In the genomic region with DNA sequence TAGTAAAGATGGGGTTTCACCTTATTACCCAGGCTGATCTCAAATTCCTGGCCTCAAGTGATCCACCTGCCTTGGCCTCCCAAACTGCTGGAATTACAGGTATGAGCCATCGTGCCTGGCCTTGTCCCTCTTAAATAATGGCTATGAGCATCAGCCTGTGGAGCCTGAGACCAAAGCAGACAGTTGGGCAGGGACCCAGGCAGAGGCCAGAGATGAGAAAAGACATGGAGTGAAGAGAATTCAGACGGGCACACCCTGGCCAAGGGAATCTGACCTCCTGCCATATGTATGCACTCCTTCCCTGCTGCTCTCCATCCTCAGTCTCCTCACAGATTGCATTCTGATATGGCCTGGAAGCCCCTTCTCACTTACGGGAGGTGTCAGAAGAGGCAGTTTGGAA, we compare ENCODE assay signal across 26 cellular contexts.
DNase-seq lines count a peak whose midpoint lies in the region; ATAC-seq, FAIRE-seq and TF ChIP-seq lines count a peak whose summit lies in the region.
"Had no signal": no experiment of that assay in that cellular context is flagged by ENCODE, and none has a peak within 500 bp of the region (broad histone marks: within the 10 kb centered on the region; RNA-seq: fewer than 3 reads in every experiment).

No MANE protein-coding gene starts in this region.

- H3T11ph ChIP-seq in H9 (ENCODE audit: low read length): no peak overlapping the region

- H4K8ac ChIP-seq in H9 (replicated peaks; ENCODE audit: insufficient read length, low read depth, low read length): no peak overlapping the region

- TF ChIP-seq POLR2A in esophagus muscularis mucosa (IDR thresholded peaks at IDR 0.05; ENCODE audit: low read depth) (no peak), GM12892 (IDR thresholded peaks at IDR 0.05; ENCODE audit: low read depth, low read length) (no peak)

- H4K91ac ChIP-seq in H9 (ENCODE audit: insufficient read length, low read depth, low read length): no peak overlapping the region

- no peak overlapping the region for H3K9ac ChIP-seq in H9 (ENCODE audit: extremely low read depth, insufficient read length, low read length)
- H3K9ac ChIP-seq: BLaER1 had no signal

- no peak overlapping the region for H3K18ac ChIP-seq in H9 (ENCODE audit: insufficient read length, low read depth, low read length)

- no peaks in the 10 kb centered on the region for H3K23me2 ChIP-seq in H9 (ENCODE audit: insufficient read length, low read depth, low read length, poor library complexity, severe bottlenecking)

- intact Hi-C loops in esophagus muscularis mucosa (cut with DNase I) (no loop called here), mucosa of descending colon (cut with DNase I, micrococcal nuclease) (no loop called here)

- H2BK15ac ChIP-seq in H9 (ENCODE audit: low read depth, low read length): no peak overlapping the region

- TF ChIP-seq CTCF in H9 (conservative IDR thresholded peaks at IDR 0.05) (no peak), esophagus muscularis mucosa (IDR thresholded peaks at IDR 0.05) (no peak), osteocyte (IDR thresholded peaks at IDR 0.05) (no peak), mucosa of descending colon (IDR thresholded peaks at IDR 0.05) (no peak)

- H3K4me1 ChIP-seq in H9 (ENCODE audit: insufficient read depth, low read length) (no peaks in the 10 kb centered on the region), esophagus muscularis mucosa (no peaks in the 10 kb centered on the region), mucosa of descending colon (ENCODE audit: low read depth) (no peaks in the 10 kb centered on the region)
- H3K4me1 ChIP-seq: BE2C, BLaER1 had no signal

- H4K5ac ChIP-seq in H9 (ENCODE audit: insufficient read length, low read depth, low read length): no peak overlapping the region

- H3K4me3 Mint-ChIP-seq in H9: no peak overlapping the region
- no peak overlapping the region for H3K4me3 Mint-ChIP-seq in osteocyte (ENCODE audit: unreplicated experiment)
- H3K4me3 Mint-ChIP-seq: CD14-positive monocyte; CD4-positive, alpha-beta memory T cell; CD4-positive, CD25-positive, alpha-beta regulatory T cell; CD8-positive, alpha-beta memory T cell had no signal

- H4K20me1 ChIP-seq in H9 (ENCODE audit: control insufficient read depth, insufficient read depth, insufficient read length): no peaks in the 10 kb centered on the region
- H4K20me1 ChIP-seq: BLaER1 had no signal

- H3K9me3 Mint-ChIP-seq in H9 (no peaks in the 10 kb centered on the region), osteocyte (ENCODE audit: unreplicated experiment) (peaks cover 25% of the 10 kb centered on the region)

- H3K4ac ChIP-seq in H9 (ENCODE audit: low read depth, low read length): no peak overlapping the region

- FAIRE-seq in GM12892 (lab: Jason Lieb, UNC): no peak
- FAIRE-seq: A204.1, GM12878 had no signal

- H2AK5ac ChIP-seq in H9 (ENCODE audit: insufficient read length, low read length): no peak overlapping the region

- ATAC-seq in mucosa of descending colon: no peak
- ATAC-seq in GM19023 (IDR thresholded peaks at IDR 0.05; ENCODE audit: unreplicated experiment): no peak
- ATAC-seq: GM12878 had no signal

- no peak overlapping the region for H2BK120ac ChIP-seq in H9 (ENCODE audit: low read depth, low read length, poor library complexity, severe bottlenecking)

- no peak overlapping the region for H2BK5ac ChIP-seq in H9 (ENCODE audit: insufficient read length, low read length)

- H2BK12ac ChIP-seq in H9 (ENCODE audit: insufficient read length, low read depth, low read length): no peak overlapping the region

- H3K9me3 ChIP-seq in H9 (ENCODE audit: control insufficient read depth, low read depth, low read length): no peaks in the 10 kb centered on the region
- H3K9me3 ChIP-seq in esophagus muscularis mucosa: no peaks in the 10 kb centered on the region
- H3K9me3 ChIP-seq in mucosa of descending colon: no peaks in the 10 kb centered on the region
- H3K9me3 ChIP-seq: BE2C, BLaER1 had no signal

- peaks cover 23% of the 10 kb centered on the region for H3K27me3 Mint-ChIP-seq in H9 (ENCODE audit: low read depth)
- H3K27me3 Mint-ChIP-seq in osteocyte (ENCODE audit: unreplicated experiment): no peaks in the 10 kb centered on the region
- H3K27me3 Mint-ChIP-seq: CD4-positive, alpha-beta memory T cell; CD4-positive, CD25-positive, alpha-beta regulatory T cell; CD8-positive, alpha-beta memory T cell had no signal

- H3K27ac ChIP-seq in H9 (ENCODE audit: insufficient read length, low read depth, low read length): no peak overlapping the region
- no peak overlapping the region for H3K27ac ChIP-seq in esophagus muscularis mucosa (replicated peaks in 1 of 4)
- H3K27ac ChIP-seq: BLaER1 had no signal

- H3K27ac Mint-ChIP-seq in H9 (no peak overlapping the region), osteocyte (ENCODE audit: unreplicated experiment) (no peak overlapping the region)
- H3K27ac Mint-ChIP-seq: CD14-positive monocyte; CD4-positive, alpha-beta memory T cell; CD4-positive, CD25-positive, alpha-beta regulatory T cell; CD8-positive, alpha-beta memory T cell had no signal

- H3K23ac ChIP-seq in H9 (ENCODE audit: insufficient read length, low read depth, low read length): no peak overlapping the region

- DNase-seq in H9 (peak; percentile 16), ecto neural progenitor cell (ENCODE audit: low spot score) (peak; percentile 21), esophagus muscularis mucosa (ENCODE audit: extremely low spot score) (peak; percentile 77), osteocyte (ENCODE audit: extremely low spot score, unreplicated experiment) (peak; percentile 51), mucosa of descending colon (no peak), GM12892 (ENCODE audit: insufficient read length) (no peak)
- DNase-seq: 8988T; ACHN; BE2C; C1 segment of cervical spinal cord; CD4-positive, alpha-beta memory T cell; CD4-positive, CD25-positive, alpha-beta regulatory T cell; CD8-positive, alpha-beta memory T cell; COR-L47; DMS 273 treated with DMSO at 0.1 percent for 48 hours; DMS153; DMS53; DMS79; DND-41; EL; GDM1 had no signal

- H3K56ac ChIP-seq in H9 (ENCODE audit: insufficient read length, low read depth, low read length): no peak overlapping the region

- H3K14ac ChIP-seq in H9 (ENCODE audit: insufficient read depth, low read length): no peak overlapping the region

- H3K4me3 ChIP-seq in esophagus muscularis mucosa (no peak overlapping the region), mucosa of descending colon (no peak overlapping the region)
- H3K4me3 ChIP-seq: BLaER1, GM12878 had no signal

- no peaks in the 10 kb centered on the region for H3K79me1 ChIP-seq in H9 (ENCODE audit: insufficient read depth, low read depth, low read length, poor library complexity, severe bottlenecking)

- H3K4me2 ChIP-seq in H9 (ENCODE audit: insufficient read depth, insufficient read length, low read length): no peak overlapping the region
- H3K4me2 ChIP-seq: BLaER1 had no signal

- no peaks in the 10 kb centered on the region for H3K79me2 ChIP-seq in H9 (ENCODE audit: insufficient read depth, low read length)

- H3K36me3 Mint-ChIP-seq in H9 (ENCODE audit: insufficient read depth in 1 of 3, low read depth in 3 of 3): no peaks in the 10 kb centered on the region; a peak in 1 of 7 replicates
- H3K36me3 Mint-ChIP-seq in osteocyte (ENCODE audit: unreplicated experiment): no peaks in the 10 kb centered on the region
- H3K36me3 Mint-ChIP-seq: CD14-positive monocyte; CD4-positive, alpha-beta memory T cell; CD4-positive, CD25-positive, alpha-beta regulatory T cell; CD8-positive, alpha-beta memory T cell had no signal

- TF ChIP-seq EP300 in esophagus muscularis mucosa (IDR thresholded peaks at IDR 0.05): no peak

- WGBS in H9 (ENCODE audit: extremely low coverage, insufficient read length, low lambda C conversion rate): no CpG with 5 or more reads among the region's 3 CpGs
- WGBS in esophagus muscularis mucosa: 76% methylated on average over 3 of the region's 3 CpGs

- H2BK20ac ChIP-seq in H9 (ENCODE audit: low read depth, low read length, poor library complexity, severe bottlenecking): no peak overlapping the region

- peaks cover 13 to 18% of the 10 kb centered on the region in 2 experiments for H3K4me1 Mint-ChIP-seq in H9
- no peaks in the 10 kb centered on the region for H3K4me1 Mint-ChIP-seq in osteocyte (ENCODE audit: unreplicated experiment)
- H3K4me1 Mint-ChIP-seq: CD14-positive monocyte; CD4-positive, alpha-beta memory T cell; CD4-positive, CD25-positive, alpha-beta regulatory T cell; CD8-positive, alpha-beta memory T cell had no signal

- no peaks in the 10 kb centered on the region for H3K36me3 ChIP-seq in esophagus muscularis mucosa
- H3K36me3 ChIP-seq in mucosa of descending colon (ENCODE audit: low read depth): no peaks in the 10 kb centered on the region
- H3K36me3 ChIP-seq: BE2C, BLaER1 had no signal

- H3K27me3 ChIP-seq in H9 (ENCODE audit: insufficient read depth, low read length) (no peaks in the 10 kb centered on the region), esophagus muscularis mucosa (no peaks in the 10 kb centered on the region)
- H3K27me3 ChIP-seq: BE2C, BLaER1 had no signal

- no peak overlapping the region for H2AFZ ChIP-seq in H9 (ENCODE audit: low read length)

Comparison
In these comparisons a context has a peak if more than half of its experiments do, and no peak if none do; other contexts are left out.
1. DNase-seq: peak in H9 (single experiment), ecto neural progenitor cell (single experiment), esophagus muscularis mucosa (single experiment) and osteocyte (single experiment); none in mucosa of descending colon (0 of 3) and GM12892 (single experiment).